In the genomic region with DNA sequence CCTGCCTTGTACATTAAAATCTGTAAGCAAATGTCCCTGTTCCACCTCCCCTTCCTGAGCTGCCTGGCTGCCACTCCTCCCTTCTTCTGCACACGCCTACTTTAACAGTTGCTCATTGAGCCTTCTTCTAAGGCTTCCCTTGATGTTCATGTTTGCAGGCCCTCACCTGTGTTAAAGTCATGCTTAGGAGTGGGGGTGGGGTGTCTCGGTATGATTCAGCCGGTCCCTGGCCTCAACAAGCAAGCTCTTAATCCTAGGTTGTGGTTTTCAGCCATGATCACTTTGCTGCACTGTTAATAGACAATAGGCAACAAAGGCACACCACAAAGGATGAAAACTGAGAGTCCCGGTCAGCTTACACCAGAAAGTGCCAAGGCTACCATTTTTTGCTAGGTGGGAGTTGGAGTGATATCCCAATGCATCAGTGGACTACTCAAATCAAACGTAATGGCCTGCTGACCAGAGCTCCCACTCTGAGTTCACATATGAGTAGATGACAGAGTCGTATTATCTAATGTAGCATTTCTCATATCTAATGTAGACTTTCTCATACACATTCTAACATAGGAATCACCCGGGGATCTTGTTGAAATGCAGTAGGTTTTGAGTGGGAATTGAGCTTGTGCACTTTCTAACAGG, we compare ENCODE assay signal across 9 cellular contexts. TPM values are rescaled to one million over a fixed set of nuclear protein-coding genes. Genes with fewer than 3 reads are reported as not detected.
DNase-seq lines count a peak whose midpoint lies in the region; ATAC-seq and TF ChIP-seq lines count a peak whose summit lies in the region.
"Had no signal": no experiment of that assay in that cellular context is flagged by ENCODE, and none has a peak within 500 bp of the region (broad histone marks: within the 10 kb centered on the region; RNA-seq: fewer than 3 reads in every experiment).

No MANE protein-coding gene starts in this region.

- H3K27me3 Mint-ChIP-seq in nephron progenitor cell (ENCODE audit: low read depth, poor library complexity) = peaks cover 4% of the 10 kb centered on the region

- 65 to 67% methylated on average over 5 to 7 of the region's 7 CpGs for WGBS in esophagus squamous epithelium, 2 donors

- H3K36me3 Mint-ChIP-seq in nephron progenitor cell (ENCODE audit: low read depth) = no peaks in the 10 kb centered on the region

- H3K4me3 ChIP-seq in esophagus squamous epithelium = no peak overlapping the region

- peak overlapping the region in 3 of 4 donors; percentile 41 to 70 (median 43) for H3K27ac ChIP-seq in esophagus squamous epithelium

- peak; percentile 60 for DNase-seq in SW480 (ENCODE audit: low spot score)
- DNase-seq in esophagus squamous epithelium (lab: John Stamatoyannopoulos, UW) = no peak
- DNase-seq in iPS-NIHi11 (ENCODE audit: low spot score) = no peak
- no peak for DNase-seq in DMS114 treated with DMSO at 0.1 percent for 48 hours (lab: John Stamatoyannopoulos, UW; ENCODE audit: unreplicated experiment)
- no peak for DNase-seq in nephron progenitor cell
- no peak for DNase-seq in NCI-H1436 (lab: John Stamatoyannopoulos, UW)

- no peak overlapping the region for H3K27ac Mint-ChIP-seq in nephron progenitor cell

- no peak overlapping the region for H3K4me3 Mint-ChIP-seq in nephron progenitor cell

- H3K4me1 Mint-ChIP-seq in nephron progenitor cell = peaks cover 42% of the 10 kb centered on the region

- ATAC-seq in GM18519 (IDR thresholded peaks at IDR 0.05; ENCODE audit: low FRiP score, unreplicated experiment) = peak; percentile 83
- ATAC-seq in HG02759 (IDR thresholded peaks at IDR 0.05; ENCODE audit: unreplicated experiment) = peak; percentile 79

- no peaks in the 10 kb centered on the region for H3K9me3 ChIP-seq in esophagus squamous epithelium

- intact Hi-C loops in esophagus squamous epithelium (cut with DNase I) = no loop called here

- H3K4me1 ChIP-seq in esophagus squamous epithelium = peaks cover 4 to 34% (median 16%) of the 10 kb centered on the region in 3 donors

- TF ChIP-seq CTCF in esophagus squamous epithelium (IDR thresholded peaks at IDR 0.05) = no peak
- no peak for TF ChIP-seq CTCF in nephron progenitor cell (IDR thresholded peaks at IDR 0.05)

- no peaks in the 10 kb centered on the region for H3K9me3 Mint-ChIP-seq in nephron progenitor cell

- H3K36me3 ChIP-seq in esophagus squamous epithelium = no peaks in the 10 kb centered on the region

- H3K27me3 ChIP-seq in esophagus squamous epithelium = no peaks in the 10 kb centered on the region

- no peak for TF ChIP-seq POLR2A in esophagus squamous epithelium (IDR thresholded peaks at IDR 0.05)

RNA-seq across cellular contexts. Expression of gene FUCA2, which starts 38.2 kb away (rescaled TPM):
- 10 to 100 TPM; 10.5 to 21.6 (median 18.4) TPM for total RNA-seq in esophagus squamous epithelium
- total RNA-seq: OCI-LY7 had no signal
